ENCODE assay signal across 12 cellular contexts in the genomic region with DNA sequence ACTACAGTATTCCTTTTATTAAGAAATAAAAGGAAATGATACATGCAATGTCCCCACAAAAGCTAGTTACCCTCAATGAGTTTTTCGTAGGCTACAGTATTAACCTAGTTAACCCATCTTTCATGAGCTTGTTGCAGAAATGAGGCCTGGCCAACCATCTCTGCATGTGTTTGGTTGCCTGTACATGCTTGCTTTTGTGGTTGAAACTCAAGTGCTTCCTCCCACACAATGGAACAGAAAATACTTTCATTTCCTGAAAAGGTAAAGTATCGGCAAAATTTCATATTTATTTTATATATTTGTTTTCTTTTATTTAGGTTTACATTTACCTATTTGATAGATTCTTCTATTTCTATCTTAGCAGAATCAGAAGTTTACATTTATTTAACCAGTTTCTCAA.
A peak's percentile ranks its signal among the peaks of the same experiment; 100 is the strongest.
DNase-seq lines count a peak whose midpoint lies in the region; ATAC-seq lines count a peak whose summit lies in the region.
"Had no signal": no experiment of that assay in that cellular context is flagged by ENCODE, and none has a peak within 500 bp of the region (broad histone marks: within the 10 kb centered on the region; RNA-seq: fewer than 3 reads in every experiment).

No MANE protein-coding gene starts in this region.

- POLR2A ChIA-PET in activated naive CD8-positive, alpha-beta T cell treated with anti-CD3 and anti-CD28 coated beads, Interleukin-2, amount 10 ng/mL, durations not matched to agents 7 days and 5 days (lab: Charles Lee) = no interaction called here

- in situ Hi-C loops in GM23248 (cut with MboI) = no loop called here

- H3K27me3 ChIP-seq in GM23248 (replicated peaks; ENCODE audit: insufficient read depth) = no peaks in the 10 kb centered on the region

- H3K4me1 ChIP-seq in GM23248 (ENCODE audit: insufficient read depth) = peaks cover 10% of the 10 kb centered on the region

- H2AFZ ChIP-seq in GM23248 = no peak overlapping the region

- no peaks in the 10 kb centered on the region for H3K36me3 Mint-ChIP-seq in activated naive CD8-positive, alpha-beta T cell treated with anti-CD3 and anti-CD28 coated beads, Interleukin-2, amount 10 ng/mL, durations not matched to agents 7 days and 5 days
- H3K36me3 Mint-ChIP-seq in activated naive CD8-positive, alpha-beta T cell treated with anti-CD3 and anti-CD28 coated beads for 36 hours = no peaks in the 10 kb centered on the region
- H3K36me3 Mint-ChIP-seq in stimulated activated memory B cell treated with anti-CD40 and anti-IgM and Interleukin-4, amounts not matched to agents 10 μg/mL and 1 μg/mL and 100 μg/mL, for 72 hours = no peaks in the 10 kb centered on the region
- H3K36me3 Mint-ChIP-seq: activated naive CD4-positive, alpha-beta T cell treated with anti-CD3 and anti-CD28 coated beads, Interleukin-2, amount 10 ng/mL, durations not matched to agents 7 days and 5 days; WTC11 had no signal

- H3K4me3 ChIP-seq in GM23248 = no peak overlapping the region

- 89 to 97% methylated on average over 2 of the region's 2 CpGs for WGBS in GM23248 (ENCODE audit: low coverage in 1 of 2, low lambda C conversion rate in 2 of 2, missing lambda C conversion rate in 2 of 2), 2 experiments

- no peaks in the 10 kb centered on the region for H3K9me3 ChIP-seq in GM23248 (ENCODE audit: low read depth)

- no peaks in the 10 kb centered on the region for H3K36me3 ChIP-seq in GM23248 (ENCODE audit: low read depth)

- no peaks in the 10 kb centered on the region for H3K9me3 Mint-ChIP-seq in activated naive CD8-positive, alpha-beta T cell treated with anti-CD3 and anti-CD28 coated beads, Interleukin-2, amount 10 ng/mL, durations not matched to agents 7 days and 5 days
- no peaks in the 10 kb centered on the region for H3K9me3 Mint-ChIP-seq in activated naive CD8-positive, alpha-beta T cell treated with anti-CD3 and anti-CD28 coated beads for 36 hours
- no peaks in the 10 kb centered on the region for H3K9me3 Mint-ChIP-seq in stimulated activated memory B cell treated with anti-CD40 and anti-IgM and Interleukin-4, amounts not matched to agents 10 μg/mL and 1 μg/mL and 100 μg/mL, for 72 hours
- H3K9me3 Mint-ChIP-seq: activated naive CD4-positive, alpha-beta T cell treated with anti-CD3 and anti-CD28 coated beads, Interleukin-2, amount 10 ng/mL, durations not matched to agents 7 days and 5 days; WTC11 had no signal

- no peaks in the 10 kb centered on the region for H3K79me2 ChIP-seq in GM23248 (ENCODE audit: insufficient read depth)

- H3K9ac ChIP-seq in GM23248 = no peak overlapping the region

- H3K4me3 Mint-ChIP-seq in activated naive CD8-positive, alpha-beta T cell treated with anti-CD3 and anti-CD28 coated beads, Interleukin-2, amount 10 ng/mL, durations not matched to agents 7 days and 5 days = no peak overlapping the region
- no peak overlapping the region for H3K4me3 Mint-ChIP-seq in activated naive CD8-positive, alpha-beta T cell treated with anti-CD3 and anti-CD28 coated beads for 36 hours
- no peak overlapping the region for H3K4me3 Mint-ChIP-seq in stimulated activated memory B cell treated with anti-CD40 and anti-IgM and Interleukin-4, amounts not matched to agents 10 μg/mL and 1 μg/mL and 100 μg/mL, for 72 hours
- H3K4me3 Mint-ChIP-seq: activated naive CD4-positive, alpha-beta T cell treated with anti-CD3 and anti-CD28 coated beads, Interleukin-2, amount 10 ng/mL, durations not matched to agents 7 days and 5 days; WTC11 had no signal

- ATAC-seq in activated naive CD8-positive, alpha-beta T cell treated with anti-CD3 and anti-CD28 coated beads, Interleukin-2, amount 10 ng/mL, durations not matched to agents 7 days and 5 days (ENCODE audit: low read depth) = peak; percentile 45
- ATAC-seq in HG02642 (IDR thresholded peaks at IDR 0.05; ENCODE audit: poor library complexity, unreplicated experiment) (peak; percentile 99), HG03469 (IDR thresholded peaks at IDR 0.05; ENCODE audit: unreplicated experiment) (peak; percentile 99)
- peak; percentile 91 for ATAC-seq in stimulated activated memory B cell treated with anti-CD40 and anti-IgM and Interleukin-4, amounts not matched to agents 10 μg/mL and 1 μg/mL and 100 μg/mL, for 72 hours
- ATAC-seq: WTC11 had no signal

- no peaks in the 10 kb centered on the region for H4K20me1 ChIP-seq in GM23248 (ENCODE audit: insufficient read depth)

- H3F3A ChIP-seq in GM23248 (ENCODE audit: insufficient read depth) = peaks cover 12% of the 10 kb centered on the region

- H3K27ac Mint-ChIP-seq in activated naive CD8-positive, alpha-beta T cell treated with anti-CD3 and anti-CD28 coated beads, Interleukin-2, amount 10 ng/mL, durations not matched to agents 7 days and 5 days = no peak overlapping the region
- no peak overlapping the region for H3K27ac Mint-ChIP-seq in activated naive CD8-positive, alpha-beta T cell treated with anti-CD3 and anti-CD28 coated beads for 36 hours
- H3K27ac Mint-ChIP-seq in stimulated activated memory B cell treated with anti-CD40 and anti-IgM and Interleukin-4, amounts not matched to agents 10 μg/mL and 1 μg/mL and 100 μg/mL, for 72 hours = no peak overlapping the region
- H3K27ac Mint-ChIP-seq: activated naive CD4-positive, alpha-beta T cell treated with anti-CD3 and anti-CD28 coated beads, Interleukin-2, amount 10 ng/mL, durations not matched to agents 7 days and 5 days; WTC11 had no signal

- no peaks in the 10 kb centered on the region for H3K9me2 ChIP-seq in GM23248 (ENCODE audit: insufficient read depth)

- no peaks in the 10 kb centered on the region for H3K4me1 Mint-ChIP-seq in activated naive CD8-positive, alpha-beta T cell treated with anti-CD3 and anti-CD28 coated beads, Interleukin-2, amount 10 ng/mL, durations not matched to agents 7 days and 5 days
- H3K4me1 Mint-ChIP-seq in activated naive CD8-positive, alpha-beta T cell treated with anti-CD3 and anti-CD28 coated beads for 36 hours = no peaks in the 10 kb centered on the region
- peaks cover 12% of the 10 kb centered on the region for H3K4me1 Mint-ChIP-seq in stimulated activated memory B cell treated with anti-CD40 and anti-IgM and Interleukin-4, amounts not matched to agents 10 μg/mL and 1 μg/mL and 100 μg/mL, for 72 hours
- H3K4me1 Mint-ChIP-seq: activated naive CD4-positive, alpha-beta T cell treated with anti-CD3 and anti-CD28 coated beads, Interleukin-2, amount 10 ng/mL, durations not matched to agents 7 days and 5 days had no signal

- no peak overlapping the region for H3K27ac ChIP-seq in GM23248

- no peak overlapping the region for H3K4me2 ChIP-seq in GM23248 (ENCODE audit: unreplicated experiment)

- no peak for DNase-seq in activated naive CD8-positive, alpha-beta T cell treated with anti-CD3 and anti-CD28 coated beads, Interleukin-2, amount 10 ng/mL, durations not matched to agents 7 days and 5 days
- no peak for DNase-seq in activated naive CD8-positive, alpha-beta T cell treated with anti-CD3 and anti-CD28 coated beads for 36 hours
- DNase-seq in GF-D8 (lab: John Stamatoyannopoulos, UW) (no peak), nucleus accumbens (lab: John Stamatoyannopoulos, UW) (no peak), GM23248 (no peak)
- DNase-seq: activated naive CD4-positive, alpha-beta T cell treated with anti-CD3 and anti-CD28 coated beads, Interleukin-2, amount 10 ng/mL, durations not matched to agents 7 days and 5 days; NK-92 treated with Interleukin-12 subunit alpha and Interleukin-12 subunit beta, amount 100 ng/mL, for 24 hours; occipital lobe had no signal

- peaks cover 8% of the 10 kb centered on the region for H3K27me3 Mint-ChIP-seq in activated naive CD8-positive, alpha-beta T cell treated with anti-CD3 and anti-CD28 coated beads, Interleukin-2, amount 10 ng/mL, durations not matched to agents 7 days and 5 days
- peaks cover 22% of the 10 kb centered on the region for H3K27me3 Mint-ChIP-seq in activated naive CD8-positive, alpha-beta T cell treated with anti-CD3 and anti-CD28 coated beads for 36 hours
- no peaks in the 10 kb centered on the region for H3K27me3 Mint-ChIP-seq in stimulated activated memory B cell treated with anti-CD40 and anti-IgM and Interleukin-4, amounts not matched to agents 10 μg/mL and 1 μg/mL and 100 μg/mL, for 72 hours
- H3K27me3 Mint-ChIP-seq: activated naive CD4-positive, alpha-beta T cell treated with anti-CD3 and anti-CD28 coated beads, Interleukin-2, amount 10 ng/mL, durations not matched to agents 7 days and 5 days had no signal

Comparison
In these comparisons a context has a peak if more than half of its experiments do, and no peak if none do; other contexts are left out.
1. ATAC-seq: peak in every context shown above with its lines; median percentile 99 in HG02642; 99 in HG03469; 91 in stimulated activated memory B cell treated with anti-CD40 and anti-IgM and Interleukin-4, amounts not matched to agents 10 μg/mL and 1 μg/mL and 100 μg/mL, for 72 hours; 45 in activated naive CD8-positive, alpha-beta T cell treated with anti-CD3 and anti-CD28 coated beads, Interleukin-2, amount 10 ng/mL, durations not matched to agents 7 days and 5 days.